ENCODE assay signal across 8 cellular contexts in the genomic region with DNA sequence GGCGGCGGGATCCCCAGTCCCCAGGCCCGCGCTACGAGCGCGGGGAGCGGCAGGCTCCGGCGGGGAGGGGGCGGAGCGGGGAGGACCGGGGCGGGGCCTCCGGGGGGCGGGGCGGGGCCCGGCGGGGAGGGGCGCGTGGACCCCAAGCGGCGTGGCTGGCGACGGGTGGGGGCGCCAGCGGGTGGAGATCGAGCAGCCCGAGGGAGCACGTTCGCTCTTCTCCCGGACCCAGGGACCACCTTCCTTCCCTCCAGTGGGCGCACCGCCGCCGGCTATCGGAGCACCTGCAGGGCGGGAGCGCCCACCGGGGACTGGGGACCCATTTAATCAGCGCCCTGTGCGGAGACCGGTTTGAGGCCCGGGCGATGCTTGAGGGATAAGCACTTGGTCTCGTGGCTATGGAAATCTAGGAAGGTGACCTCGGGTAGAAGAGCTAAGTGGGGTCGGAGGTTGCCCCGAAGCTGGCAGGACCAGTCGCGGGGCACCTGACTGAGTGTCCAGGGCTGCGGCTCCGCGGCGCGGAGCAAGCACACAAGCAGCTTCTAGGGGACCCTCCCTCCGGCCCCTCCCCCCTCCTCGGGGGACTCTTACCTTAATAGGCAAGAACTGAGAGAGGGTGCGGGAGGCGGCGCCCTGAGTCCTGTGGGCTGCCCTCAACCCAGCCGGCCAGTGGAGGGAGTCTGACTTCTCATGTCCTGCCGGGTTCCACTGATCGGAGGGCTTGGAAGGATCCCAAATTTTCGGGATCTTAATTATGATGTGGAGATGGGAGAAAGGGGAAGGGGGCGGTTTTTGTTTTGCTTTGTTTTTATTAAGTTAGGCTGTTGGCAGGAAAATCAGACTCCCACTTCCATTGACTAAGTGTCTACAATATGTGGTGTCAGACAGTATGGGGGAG. TPM values are rescaled to one million over a fixed set of nuclear protein-coding genes. Genes with fewer than 3 reads are reported as not detected.
DNase-seq lines count a peak whose midpoint lies in the region; ATAC-seq and TF ChIP-seq lines count a peak whose summit lies in the region.

TSPAN2 (minus strand) TSS at position 61 of the 898 bp plus-strand sequence. CDS start 71 bp downstream, outside the sequence.

- intact Hi-C loops in PC-9 (cut with micrococcal nuclease; ENCODE audit: unreplicated experiment), result no loop called here
- intact Hi-C loops in left ventricle myocardium inferior (cut with micrococcal nuclease), result no loop called here
- intact Hi-C loops in prostate gland (cut with DNase I), result loop anchor here (10.0 kb wide), 1 partner anchor 335 kb away; the partner anchor contains the start of gene CSDE1

- ATAC-seq in GM18870 (IDR thresholded peaks at IDR 0.05; ENCODE audit: unreplicated experiment), result no peak

- no peaks in the 10 kb centered on the region for H3K9me2 ChIP-seq in PC-9 (ENCODE audit: insufficient read depth)

- H3K36me3 ChIP-seq in PC-9 (ENCODE audit: low read depth) (no peaks in the 10 kb centered on the region), left ventricle myocardium inferior (no peaks in the 10 kb centered on the region), prostate gland (no peaks in the 10 kb centered on the region)

- H3K4me3 ChIP-seq in PC-9 (peak within 1 kb of the TSS; percentile 94), left ventricle myocardium inferior (peak within 1 kb of the TSS; percentile 84), prostate gland (peak within 1 kb of the TSS; percentile 51 to 53)

- H3K4me1 ChIP-seq in PC-9 (replicated peaks; ENCODE audit: insufficient read depth) (peaks cover 20% of the 10 kb centered on the region), left ventricle myocardium inferior (peaks cover 39% of the 10 kb centered on the region), prostate gland (replicated peaks) (no peaks in the 10 kb centered on the region)

- peak within 1 kb of the TSS; percentile 95 for H2AFZ ChIP-seq in PC-9

- peaks cover 8% of the 10 kb centered on the region; the same call in 1 of the 2 replicates for H3F3A ChIP-seq in PC-9 (ENCODE audit: insufficient read depth, low read depth)

- H3K79me2 ChIP-seq in PC-9 (ENCODE audit: low read depth), result peaks cover 6% of the 10 kb centered on the region; the same call in 1 of the 2 replicates

- WGBS in prostate gland, result 1% methylated on average over 45 of the region's 66 CpGs

- POLR2A ChIA-PET in PC-9 (lab: Charles Lee; ENCODE audit: unreplicated experiment), result interaction anchor here (0.6 kb wide), 2 partner anchors 28 to 53 kb away, joined by 5 to 9 read pairs; no protein-coding TSS in a partner anchor

- no peaks in the 10 kb centered on the region for H3K27me3 ChIP-seq in PC-9 (ENCODE audit: insufficient read depth, low read depth)
- peaks cover 5% of the 10 kb centered on the region for H3K27me3 ChIP-seq in left ventricle myocardium inferior (ENCODE audit: low read depth)
- no peaks in the 10 kb centered on the region for H3K27me3 ChIP-seq in prostate gland (replicated peaks; ENCODE audit: insufficient read depth)

- no peak for TF ChIP-seq POLR2A in prostate gland (IDR thresholded peaks at IDR 0.05)

- peak within 1 kb of the TSS; percentile 60 for H3K27ac ChIP-seq in PC-9
- peak within 1 kb of the TSS; percentile 89 for H3K27ac ChIP-seq in left ventricle myocardium inferior (replicated peaks)
- peak within 1 kb of the TSS; percentile 74 to 75 for H3K27ac ChIP-seq in prostate gland

- no peaks in the 10 kb centered on the region for H4K20me1 ChIP-seq in PC-9 (ENCODE audit: insufficient read depth)

- H3K9me3 ChIP-seq in PC-9 (ENCODE audit: insufficient read depth, low read depth) (no peaks in the 10 kb centered on the region), left ventricle myocardium inferior (replicated peaks) (no peaks in the 10 kb centered on the region), prostate gland (no peaks in the 10 kb centered on the region)

- CTCF ChIA-PET in PC-9 (lab: Charles Lee), result interaction anchor here (0.6 kb wide), 1 partner anchor 381 kb away, joined by 9 read pairs; no protein-coding TSS in a partner anchor

- peak within 1 kb of the TSS; percentile 94 for H3K4me2 ChIP-seq in PC-9

- TF ChIP-seq CTCF in PC-9 (conservative IDR thresholded peaks at IDR 0.05) (peak; percentile 68), left ventricle myocardium inferior (IDR thresholded peaks at IDR 0.05; ENCODE audit: borderline replicate concordance) (peak; percentile 59), prostate gland (IDR thresholded peaks at IDR 0.05) (peak in 1 of 4 experiments; percentile 44)

- BruUV-seq in PC-9 (replicated peaks; lab: Mats Ljungman, UMichigan), result TSS peak; percentile 89

- peak; percentile 92 for DNase-seq in GM03348 (ENCODE audit: low spot score)
- peak; percentile 78 to 84 for DNase-seq in PC-9
- DNase-seq in activated naive CD4-positive, alpha-beta T cell treated with anti-CD3 and anti-CD28 coated beads, Interleukin-2, amount 50 U/mL, for 16 hours, result peak; percentile 47
- peak; percentile 84 for DNase-seq in left ventricle myocardium inferior
- DNase-seq in prostate gland (ENCODE audit: low spot score), result peak; percentile 73
- DNase-seq in HUDEP-2 (lab: John Stamatoyannopoulos, UW; ENCODE audit: unreplicated experiment in 76 of 76), result no peak
- no peak for DNase-seq in COLO829 (ENCODE audit: low spot score)

RNA-seq across cellular contexts. Expression of gene TSPAN2, which starts in this region (rescaled TPM):
- total RNA-seq in PC-9 (2021) (26.5 and 36.1 TPM in 2 replicates), left ventricle myocardium inferior (5.3 TPM), prostate gland (10 to 100 TPM in 1 of 2 donors, 1 to 10 TPM in 1; 6.9 to 11.3 TPM)

Comparison
In these comparisons a context has a peak if more than half of its experiments do, and no peak if none do; other contexts are left out.
1. DNase-seq: peak in GM03348 (single experiment), PC-9 (2 of 2), activated naive CD4-positive, alpha-beta T cell treated with anti-CD3 and anti-CD28 coated beads, Interleukin-2, amount 50 U/mL, for 16 hours (single experiment), left ventricle myocardium inferior (single experiment) and prostate gland (single experiment); none in HUDEP-2 (0 of 76) and COLO829 (single experiment).
2. Peak in every context shown above with its lines, with median percentiles within 50 percentile points of each other: H3K27ac ChIP-seq and H3K4me3 ChIP-seq.